In genomic region chr17:77445908-77446535, GRCh38 we compare ENCODE assay signal across 1 cellular context.
TF ChIP-seq lines count a peak whose summit lies in the region.

No MANE protein-coding gene starts in this region.

TF ChIP-seq in K562, 482 proteins besides CTCF, POLR2A, EP300 and RAD21 (continued from another document):
- TF ChIP-seq ZFP91 (CRISPR knock-in tag; IDR thresholded peaks at IDR 0.05) (peak; percentile 88), ATF7 (IDR thresholded peaks at IDR 0.05) (0 out of 2 replicates have a peak, but pooled peaks have one; percentile 15), ZNF586 (CRISPR knock-in tag; conservative IDR thresholded peaks at IDR 0.05) (no peak), EWSR1 (IDR thresholded peaks at IDR 0.05; ENCODE audit: borderline replicate concordance, low read depth, partially characterized antibody) (no peak), GABPA (tag; conservative IDR thresholded peaks at IDR 0.05; ENCODE audit: low read depth) (peak; percentile 52), MYNN (IDR thresholded peaks at IDR 0.05) (no peak), MYNN (CRISPR knock-in tag; IDR thresholded peaks at IDR 0.05) (no peak), HDAC3 (IDR thresholded peaks at IDR 0.05; ENCODE audit: borderline replicate concordance, partially characterized antibody) (no peak), SRSF1 (IDR thresholded peaks at IDR 0.05; ENCODE audit: low read depth, low read length) (no peak), CBFB (CRISPR knock-in tag; IDR thresholded peaks at IDR 0.05) (no peak), AFF1 (IDR thresholded peaks at IDR 0.05; ENCODE audit: low read depth in 1 of 2, partially characterized antibody in 2 of 2) (no peak), ZNF384 (IDR thresholded peaks at IDR 0.05; ENCODE audit: low read depth, low read length) (peak; percentile 58; the same call in 1 of the 2 replicates), LARP7 (IDR thresholded peaks at IDR 0.05) (0 out of 2 replicates have a peak, but pooled peaks have one; percentile 49), MITF (IDR thresholded peaks at IDR 0.05) (no peak), ZKSCAN8 (CRISPR knock-in tag; IDR thresholded peaks at IDR 0.05) (no peak), ZBTB43 (CRISPR knock-in tag; IDR thresholded peaks at IDR 0.05) (no peak), POLR2H (tag; IDR thresholded peaks at IDR 0.05; ENCODE audit: low read depth) (no peak)
